10 cellular contexts compared by ENCODE assay signal in the genomic region with DNA sequence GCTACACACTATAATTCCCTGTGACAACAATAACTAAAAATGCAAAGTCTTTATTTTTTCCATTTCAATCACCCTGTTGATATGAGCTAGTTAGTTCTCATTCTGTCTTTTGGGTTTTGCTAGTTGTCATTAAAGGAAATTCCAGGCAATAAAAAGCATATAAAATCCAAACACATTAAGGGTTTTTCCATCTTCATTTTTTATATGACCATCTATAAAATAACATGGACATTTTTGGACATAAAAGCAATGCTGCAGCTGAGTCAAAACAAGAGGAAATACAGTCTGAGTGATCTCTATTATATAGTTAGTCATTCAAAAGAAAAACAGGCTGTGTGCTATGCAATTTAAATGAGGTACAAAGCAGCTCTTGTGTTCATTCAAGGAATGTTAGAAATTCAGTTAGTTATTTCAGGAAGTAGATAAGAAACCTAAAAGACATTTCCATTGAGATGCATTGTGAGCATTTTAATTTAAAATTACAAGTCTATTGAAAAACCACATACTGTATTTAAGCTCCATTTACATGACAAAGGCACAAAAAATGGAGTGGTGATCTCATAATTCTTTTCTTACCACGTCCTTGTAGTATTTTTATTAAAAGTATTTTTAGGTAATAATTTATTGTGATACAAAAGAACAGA.
DNase-seq lines count a peak whose midpoint lies in the region; ATAC-seq and TF ChIP-seq lines count a peak whose summit lies in the region.
"Had no signal": no experiment of that assay in that cellular context is flagged by ENCODE, and none has a peak within 500 bp of the region (broad histone marks: within the 10 kb centered on the region; RNA-seq: fewer than 3 reads in every experiment).

No MANE protein-coding gene starts in this region.

- no peak overlapping the region for H2BK15ac ChIP-seq in mesenchymal stem cell (ENCODE audit: low read depth, poor library complexity, severe bottlenecking)

- H3K36me3 ChIP-seq in Caco-2 (ENCODE audit: control insufficient read depth, insufficient read depth, low read length) (no peaks in the 10 kb centered on the region; the same call in 1 of the 2 replicates), mesenchymal stem cell (ENCODE audit: control insufficient read depth in 1 of 2, insufficient read depth in 2 of 2, low read depth in 1 of 2, low read length in 2 of 2) (peaks cover 2 to 11% of the 10 kb centered on the region in 2 experiments)

- H3K9ac ChIP-seq in mesenchymal stem cell (ENCODE audit: low read length), result peak overlapping the region; percentile 53

- intact Hi-C loops in Caco-2 (cut with micrococcal nuclease; ENCODE audit: unreplicated experiment), result loop anchor here (1.0 to 2.0 kb wide), 5 partner anchors 35 to 238 kb away; a partner anchor contains a TSS

- peak overlapping the region; percentile 46 for H2BK5ac ChIP-seq in mesenchymal stem cell (ENCODE audit: low read depth, low read length, poor library complexity, severe bottlenecking)

- H3K4me2 ChIP-seq in mesenchymal stem cell (ENCODE audit: low read length, poor library complexity, severe bottlenecking), result no peak overlapping the region

- no CpG with 5 or more reads among the region's 1 CpG for WGBS in mesenchymal stem cell

- no peak overlapping the region for H2AK5ac ChIP-seq in mesenchymal stem cell (ENCODE audit: low read length, severe bottlenecking)

- H3K4me1 Mint-ChIP-seq in Caco-2 (ENCODE audit: low read depth, unreplicated experiment), result peaks cover 25% of the 10 kb centered on the region

- DNase-seq in Caco-2 (no peak), OCI-M1 (lab: John Stamatoyannopoulos, UW) (peak; percentile 28), dermis microvascular lymphatic vessel endothelial cell (ENCODE audit: low read depth in 2 of 2) (peak; percentile 83 to 91), mesenchymal stem cell (no peak)
- DNase-seq in stimulated activated CD4-positive, alpha-beta T cell treated with anti-CD3 and anti-CD28 coated beads, Interleukin-4, amount 100 ng/mL, for 4 hours, result no peak
- DNase-seq: NCI-H187, right cardiac atrium had no signal

- no peak overlapping the region for H4K8ac ChIP-seq in mesenchymal stem cell (ENCODE audit: low read length)

- H3K9me3 ChIP-seq in Caco-2 (no peaks in the 10 kb centered on the region), mesenchymal stem cell (ENCODE audit: control insufficient read depth, low read length) (no peaks in the 10 kb centered on the region)

- H3K27me3 Mint-ChIP-seq in Caco-2 (ENCODE audit: insufficient read depth, unreplicated experiment), result no peaks in the 10 kb centered on the region

- H3K4me1 ChIP-seq in Caco-2 (peaks cover 18% of the 10 kb centered on the region; the same call in 1 of the 2 replicates), mesenchymal stem cell (ENCODE audit: control insufficient read depth, insufficient read depth, low read depth, low read length) (peaks cover 1% of the 10 kb centered on the region)

- no peak overlapping the region for H2BK120ac ChIP-seq in mesenchymal stem cell (ENCODE audit: low read depth, low read length)

- no peak for TF ChIP-seq CTCF in Caco-2 (IDR thresholded peaks at IDR 0.05; ENCODE audit: insufficient read depth in 1 of 2, low read depth in 1 of 2, low read length in 1 of 2, severe bottlenecking in 1 of 2, unreplicated experiment in 1 of 2)

- POLR2A ChIA-PET in Caco-2 (lab: Charles Lee), result interaction anchor here (0.7 to 0.8 kb wide), 2 partner anchors 44 to 237 kb away, joined by 3 read pairs; a partner anchor contains a TSS

- H3K18ac ChIP-seq in mesenchymal stem cell (ENCODE audit: low read depth in 1 of 2, low read length in 2 of 2), result no peak overlapping the region

- no peak overlapping the region for H3K4ac ChIP-seq in mesenchymal stem cell (ENCODE audit: low read depth in 1 of 2, low read length in 2 of 2)

- BruUV-seq in Caco-2 (replicated peaks; lab: Mats Ljungman, UMichigan), result no TSS peak

- H4K91ac ChIP-seq in mesenchymal stem cell (ENCODE audit: low read length), result no peak overlapping the region

- peak overlapping the region; percentile 32 for H3K27ac Mint-ChIP-seq in Caco-2 (ENCODE audit: unreplicated experiment)

- H2AFZ ChIP-seq in mesenchymal stem cell (ENCODE audit: low read depth, low read length), result no peak overlapping the region

- H3K14ac ChIP-seq in mesenchymal stem cell (ENCODE audit: low read length in 2 of 2), result no peak overlapping the region

- peaks cover 19% of the 10 kb centered on the region for H3K36me3 Mint-ChIP-seq in Caco-2 (ENCODE audit: insufficient read depth, unreplicated experiment)

- CTCF ChIA-PET in Caco-2 (lab: Charles Lee), result interaction anchor here (1.0 to 1.5 kb wide), 4 partner anchors 35 to 349 kb away, joined by 3 to 4 read pairs (median 3); a partner anchor contains a TSS

- H3K23ac ChIP-seq in mesenchymal stem cell (ENCODE audit: low read length in 2 of 2), result no peak overlapping the region

- no peak overlapping the region for H2BK12ac ChIP-seq in mesenchymal stem cell (ENCODE audit: low read length in 2 of 2)

- H3K4me3 Mint-ChIP-seq in Caco-2 (ENCODE audit: unreplicated experiment), result no peak overlapping the region

- H3K27ac ChIP-seq in mesenchymal stem cell (ENCODE audit: low read length, poor library complexity, severe bottlenecking), result peak overlapping the region; percentile 93

- no peak overlapping the region for H3K4me3 ChIP-seq in Caco-2 (ENCODE audit: low read depth, low read length)
- H3K4me3 ChIP-seq in mesenchymal stem cell (ENCODE audit: insufficient read depth in 1 of 2, low read depth in 1 of 2, low read length in 2 of 2), result no peak overlapping the region

- ATAC-seq in HG03159 (IDR thresholded peaks at IDR 0.05; ENCODE audit: unreplicated experiment) (no peak), HG03139 (IDR thresholded peaks at IDR 0.05; ENCODE audit: unreplicated experiment) (no peak), HG03571 (IDR thresholded peaks at IDR 0.05; ENCODE audit: unreplicated experiment) (no peak)

- H3K27me3 ChIP-seq in Caco-2 (replicated peaks; ENCODE audit: control insufficient read depth, insufficient read depth, low read length) (no peaks in the 10 kb centered on the region), mesenchymal stem cell (ENCODE audit: control insufficient read depth in 1 of 2, insufficient read depth in 1 of 2, low read length in 2 of 2) (no peaks in the 10 kb centered on the region)

- peaks cover 21% of the 10 kb centered on the region for H3K79me1 ChIP-seq in mesenchymal stem cell (replicated peaks; ENCODE audit: low read length, poor library complexity, severe bottlenecking)

- H3K9me3 Mint-ChIP-seq in Caco-2 (ENCODE audit: unreplicated experiment), result no peaks in the 10 kb centered on the region

Comparison
In these comparisons a context has a peak if more than half of its experiments do, and no peak if none do; other contexts are left out.
1. DNase-seq: peak in OCI-M1 (single experiment) and dermis microvascular lymphatic vessel endothelial cell (2 of 2); none in Caco-2 (0 of 2), mesenchymal stem cell (single experiment) and stimulated activated CD4-positive, alpha-beta T cell treated with anti-CD3 and anti-CD28 coated beads, Interleukin-4, amount 100 ng/mL, for 4 hours (0 of 2).